Comparison of ENCODE assay signal across 20 cellular contexts in the genomic region with DNA sequence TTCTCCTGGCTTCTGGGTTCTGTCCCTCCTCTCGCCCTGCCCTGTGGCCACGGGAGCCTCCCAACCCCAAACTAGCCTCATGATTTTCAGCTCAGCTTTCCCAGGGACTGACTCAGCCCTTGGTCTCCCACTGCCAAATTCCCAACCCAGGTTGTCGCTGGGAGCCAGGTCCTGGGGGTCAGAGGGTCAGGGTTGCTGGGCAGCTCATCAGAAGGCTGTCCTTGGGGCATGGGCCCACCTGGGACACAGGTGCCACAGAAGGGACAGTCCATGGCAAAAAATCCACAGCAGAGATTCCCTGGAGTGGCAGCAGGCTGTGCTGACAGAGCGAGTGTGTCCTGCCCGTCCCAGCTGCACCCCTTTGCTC.
"Had no signal": no experiment of that assay in that cellular context is flagged by ENCODE, and none has a peak within 500 bp of the region (broad histone marks: within the 10 kb centered on the region; RNA-seq: fewer than 3 reads in every experiment).

No MANE protein-coding gene starts in this region.

- H3K4me3 ChIP-seq: left ventricle myocardium inferior, neural progenitor cell, right lobe of liver, skin epidermis, tibial artery had no signal

- ATAC-seq: foreskin keratinocyte, T-helper 17 cell had no signal

- H3K9ac ChIP-seq: neural progenitor cell, SK-N-SH had no signal

- H3K27ac ChIP-seq: foreskin keratinocyte, left ventricle myocardium inferior, neural progenitor cell, right lobe of liver, tibial artery had no signal

- H3K4me2 ChIP-seq: neural progenitor cell, SK-N-SH had no signal

- H2AFZ ChIP-seq: neural progenitor cell had no signal

- H3K4me1 ChIP-seq: foreskin keratinocyte, left ventricle myocardium inferior, neural progenitor cell, right lobe of liver had no signal

- DNase-seq: activated CD4-positive, alpha-beta memory T cell treated with anti-CD3 and anti-CD28 coated beads for 36 hours; activated CD4-positive, alpha-beta T cell treated with anti-CD3 and anti-CD28 coated beads, Interleukin-2, amount 10 ng/mL, durations not matched to agents 24 days and 14 days; activated CD4-positive, CD25-positive, alpha-beta regulatory T cell treated with anti-CD3 and anti-CD28 coated beads, Interleukin-2, amount 50 U/mL, for 72 hours; activated CD8-positive, alpha-beta memory T cell treated with anti-CD3 and anti-CD28 coated beads, Interleukin-2, amount 50 U/mL, for 4 hours; activated gamma-delta T cell treated with Interleukin-2 at 50 U/mL for 16 hours; activated naive CD4-positive, alpha-beta T cell treated with anti-CD3 and anti-CD28 coated beads, Interleukin-2, amount 50 U/mL, for 16 hours; activated T-cell treated with anti-CD3 and anti-CD28 coated beads, Interleukin-2, amount 50 U/mL, for 1 hour; amygdala; caudate nucleus; foreskin keratinocyte; left ventricle myocardium inferior; naive B cell; right lobe of liver; SK-N-SH; stimulated activated CD4-positive, alpha-beta T cell treated with anti-CD3 and anti-CD28 coated beads, Interleukin-12 subunit alpha, Interleukin-12 subunit beta, amount 100 ng/mL, for 4 hours; stimulated activated CD4-positive, alpha-beta T cell treated with anti-CD3 and anti-CD28 coated beads, Interleukin-4, amount 100 ng/mL, for 1 hour; T-helper 17 cell had no signal

- H3K9me3 ChIP-seq: left ventricle myocardium inferior, right lobe of liver, SK-N-SH, tibial artery had no signal

- H3K27me3 ChIP-seq: right lobe of liver, tibial artery had no signal

- H3K36me3 ChIP-seq: left ventricle myocardium inferior, neural progenitor cell, right lobe of liver, tibial artery had no signal
